In genomic region chr2:20224716-20225293, GRCh38 we compare ENCODE assay signal across 1 cellular context.
TF ChIP-seq lines count a peak whose summit lies in the region.

SDC1 (minus strand) TSS chr2:20225130; CDS start chr2:20224867, 263 bp downstream.

TF ChIP-seq in WTC11, 78 proteins besides CTCF, POLR2A, EP300 and RAD21 (continued from another document):
- TF ChIP-seq ZNF512 (CRISPR knock-in tag; IDR thresholded peaks at IDR 0.05; ENCODE audit: borderline replicate concordance) (0 out of 2 replicates have a peak, but pooled peaks have one; percentile 52), ZNF281 (CRISPR knock-in tag; IDR thresholded peaks at IDR 0.05) (no peak), NFATC4 (CRISPR knock-in tag; IDR thresholded peaks at IDR 0.05) (no peak)
